In the genomic region with DNA sequence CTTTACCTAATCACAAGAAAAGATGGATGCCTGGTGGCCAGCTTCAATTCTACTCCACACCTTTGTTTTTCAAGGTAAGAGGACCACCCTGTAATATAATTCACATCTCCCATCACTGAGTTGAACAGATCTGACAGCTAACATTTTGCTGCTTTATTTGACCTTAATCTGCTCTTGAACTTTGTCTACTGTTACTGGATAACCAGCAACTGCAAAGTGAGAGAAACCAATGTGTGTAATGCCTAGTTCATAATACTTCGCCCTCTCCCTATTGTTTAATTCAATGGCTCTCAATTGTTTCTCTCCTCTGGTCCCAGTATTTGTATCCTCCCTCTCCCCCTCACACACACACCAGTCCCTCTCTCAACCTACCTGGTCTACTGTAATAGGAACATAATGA, we compare ENCODE assay signal across 33 cellular contexts.
"Had no signal": no experiment of that assay in that cellular context is flagged by ENCODE, and none has a peak within 500 bp of the region (broad histone marks: within the 10 kb centered on the region; RNA-seq: fewer than 3 reads in every experiment).

No MANE protein-coding gene starts in this region.

- H3K27ac ChIP-seq: adrenal gland, ascending aorta, body of pancreas, brain microvascular endothelial cell, breast epithelium had no signal

- H3K4me3 ChIP-seq: adrenal gland, ascending aorta, body of pancreas, breast epithelium had no signal

- FAIRE-seq: astrocyte, bronchial epithelial cell had no signal

- H3K36me3 ChIP-seq: adrenal gland, ascending aorta, brain microvascular endothelial cell, breast epithelium had no signal

- H3K4me1 ChIP-seq: adrenal gland, ascending aorta, body of pancreas, breast epithelium had no signal

- H3K9me3 ChIP-seq: adrenal gland, ascending aorta, body of pancreas, breast epithelium had no signal

- H3K27me3 ChIP-seq: adrenal gland, ascending aorta, body of pancreas, brain microvascular endothelial cell, breast epithelium had no signal

- ATAC-seq: activated naive CD4-positive, alpha-beta T cell treated with anti-CD3 and anti-CD28 coated beads, Interleukin-2, amount 50 U/mL, for 72 hours; activated naive CD8-positive, alpha-beta T cell treated with anti-CD3 and anti-CD28 coated beads, Interleukin-2, amount 50 U/mL, for 24 hours; activated T-cell treated with anti-CD3 and anti-CD28 coated beads, Interleukin-2, amount 50 U/mL, for 4 hours; activated T-cell treated with anti-CD3 and anti-CD28 coated beads, Interleukin-2, amount 50 U/mL, for 72 hours; activated T-helper 17 cell treated with anti-CD3 and anti-CD28 coated beads, Interleukin-2, amount 50 U/mL, for 72 hours; body of pancreas had no signal

- DNase-seq: activated effector memory CD4-positive, alpha-beta T cell treated with anti-CD3 and anti-CD28 coated beads, Interleukin-2, amount 50 U/mL, for 16 hours; activated effector memory CD4-positive, alpha-beta T cell treated with Interleukin-2 at 50 U/mL for 16 hours; activated gamma-delta T cell; activated gamma-delta T cell treated with Interleukin-2 at 50 U/mL for 16 hours; activated naive CD4-positive, alpha-beta T cell; activated naive CD4-positive, alpha-beta T cell treated with anti-CD3 and anti-CD28 coated beads for 36 hours; activated naive CD4-positive, alpha-beta T cell treated with anti-CD3 and anti-CD28 coated beads, Interleukin-2, amount 10 ng/mL, durations not matched to agents 7 days and 5 days; activated naive CD4-positive, alpha-beta T cell treated with anti-CD3 and anti-CD28 coated beads, Interleukin-2, amount 50 U/mL, for 16 hours; activated naive CD4-positive, alpha-beta T cell treated with Interleukin-2 at 50 U/mL for 16 hours; activated naive CD8-positive, alpha-beta T cell treated with anti-CD3 and anti-CD28 coated beads for 36 hours; activated naive CD8-positive, alpha-beta T cell treated with anti-CD3 and anti-CD28 coated beads, Interleukin-2, amount 10 ng/mL, durations not matched to agents 7 days and 5 days; activated naive CD8-positive, alpha-beta T cell treated with anti-CD3 and anti-CD28 coated beads, Interleukin-2, amount 50 U/mL, for 24 hours; activated T-cell treated with anti-CD3 and anti-CD28 coated beads for 4 hours; activated T-cell treated with anti-CD3 and anti-CD28 coated beads, Interleukin-2, amount 50 U/mL, for 1 hour; activated T-cell treated with anti-CD3 and anti-CD28 coated beads, Interleukin-2, amount 50 U/mL, for 24 hours; activated T-cell treated with anti-CD3 and anti-CD28 coated beads, Interleukin-2, amount 50 U/mL, for 4 hours; activated T-cell treated with anti-CD3 and anti-CD28 coated beads, Interleukin-2, amount 50 U/mL, for 48 hours; activated T-cell treated with anti-CD3 and anti-CD28 coated beads, Interleukin-2, amount 50 U/mL, for 72 hours; adrenal gland; amniotic stem cell; amygdala; anterior cingulate cortex; aorta; body of pancreas; brain microvascular endothelial cell; central memory CD4-positive, alpha-beta T cell; cerebellar nuclear complex had no signal
